ENCODE assay signal across 9 cellular contexts in the genomic region with DNA sequence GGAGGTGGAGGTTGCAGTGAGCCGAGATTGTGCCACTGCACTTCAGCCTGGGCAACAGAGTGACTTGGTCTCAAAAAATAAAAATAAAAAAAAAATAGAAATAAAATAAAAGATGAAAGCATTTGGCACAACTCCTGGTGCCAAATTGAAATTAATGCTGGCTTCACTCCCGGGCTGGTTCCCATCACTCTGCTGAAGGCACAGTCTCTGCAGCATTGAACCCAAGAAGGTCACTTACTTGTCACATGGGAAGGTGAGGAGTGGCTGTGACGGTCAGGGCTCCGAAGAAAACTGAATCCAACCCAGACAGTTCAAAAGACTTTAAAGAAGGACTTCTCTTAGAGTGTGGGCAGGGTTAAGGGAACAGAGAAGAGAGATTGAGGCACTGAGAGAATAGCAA. TPM values are rescaled to one million over a fixed set of nuclear protein-coding genes. Genes with fewer than 3 reads are reported as not detected.
"Had no signal": no experiment of that assay in that cellular context is flagged by ENCODE, and none has a peak within 500 bp of the region (broad histone marks: within the 10 kb centered on the region; RNA-seq: fewer than 3 reads in every experiment).

No MANE protein-coding gene starts in this region.

- DNase-seq: IMR-90, KBM-7, KG1 had no signal

- H3K4me3 ChIP-seq: K562 had no signal

- H3K27ac ChIP-seq: HL-60 had no signal

RNA-seq across cellular contexts. Expression of gene CCDC63, which starts 10.5 kb away (rescaled TPM):
- total RNA-seq: HepG2, HT-29, HT1080, IMR-90, K562 had no signal
- polyA plus RNA-seq: HepG2, IgD-negative memory B cell, IMR-90, K562 had no signal
